ENCODE assay signal across 25 cellular contexts in genomic region chr7:153541903-153542302, GRCh38.
"Had no signal": no experiment of that assay in that cellular context is flagged by ENCODE, and none has a peak within 500 bp of the region (broad histone marks: within the 10 kb centered on the region; RNA-seq: fewer than 3 reads in every experiment).

No MANE protein-coding gene starts in this region.

- H3K36me3 ChIP-seq: colonic mucosa, esophagus squamous epithelium, gastrocnemius medialis, left lung, lower lobe of right lung had no signal

- H3K9me3 ChIP-seq: colonic mucosa, esophagus squamous epithelium, gastrocnemius medialis, left lung, lower lobe of right lung, mucosa of descending colon had no signal

- DNase-seq: cerebellar nuclear complex; colonic mucosa; cortex of kidney; effector CD8-positive, alpha-beta T cell; effector memory CD8-positive, alpha-beta T cell; endodermal cell; erythroblast; esophagus squamous epithelium; foreskin fibroblast; foreskin melanocyte; gastrocnemius medialis; glutamatergic neuron; head of caudate nucleus; hypothalamus; immature natural killer cell; islet precursor cell; kidney; kidney glomerular epithelial cell; left lung; lower lobe of right lung; mesenchymal stem cell; mucosa of descending colon had no signal

- H3K4me1 ChIP-seq: colonic mucosa, esophagus squamous epithelium, gastrocnemius medialis, left lung, lower lobe of right lung had no signal

- H3K27me3 ChIP-seq: colonic mucosa, esophagus squamous epithelium, gastrocnemius medialis, hepatocyte, left lung had no signal

- H3K27ac ChIP-seq: colonic mucosa, epithelial cell of prostate, esophagus squamous epithelium, gastrocnemius medialis, hepatocyte, left lung, lower lobe of right lung had no signal

- H3K4me3 ChIP-seq: colonic mucosa, esophagus squamous epithelium, gastrocnemius medialis, hepatocyte, left lung, lower lobe of right lung, mucosa of descending colon had no signal

- ATAC-seq: effector memory CD8-positive, alpha-beta T cell; esophagus mucosa; gastrocnemius medialis; left lung; lower lobe of right lung; mucosa of descending colon had no signal
